In genomic region chr17:77688369-77688768, GRCh38 we compare ENCODE assay signal across 27 cellular contexts.
"Had no signal": no experiment of that assay in that cellular context is flagged by ENCODE, and none has a peak within 500 bp of the region (broad histone marks: within the 10 kb centered on the region; RNA-seq: fewer than 3 reads in every experiment).

No MANE protein-coding gene starts in this region.

- H3K4me1 ChIP-seq: psoas muscle had no signal

- ATAC-seq: esophagus mucosa; gastrocnemius medialis; left lobe of liver; naive thymus-derived CD4-positive, alpha-beta T cell; psoas muscle; right cardiac atrium; stimulated activated effector memory CD8-positive, alpha-beta T cell treated with anti-CD3 and anti-CD28 coated beads, Interleukin-12 subunit alpha, Interleukin-12 subunit beta, amount 100 ng/mL, for 72 hours had no signal

- H3K9me3 Mint-ChIP-seq: nephron progenitor cell; stimulated activated effector memory CD8-positive, alpha-beta T cell treated with anti-CD3 and anti-CD28 coated beads, Interleukin-12 subunit alpha, Interleukin-12 subunit beta, amount 100 ng/mL, for 72 hours had no signal

- H3K27me3 ChIP-seq: ovary, thyroid gland had no signal

- H3K27ac ChIP-seq: dorsolateral prefrontal cortex, epithelial cell of prostate, gastrocnemius medialis, ovary, psoas muscle, sigmoid colon, stomach, thyroid gland had no signal

- H3K27ac Mint-ChIP-seq: memory B cell; naive thymus-derived CD4-positive, alpha-beta T cell; nephron progenitor cell; stimulated activated effector memory CD8-positive, alpha-beta T cell treated with anti-CD3 and anti-CD28 coated beads, Interleukin-12 subunit alpha, Interleukin-12 subunit beta, amount 100 ng/mL, for 72 hours had no signal

- DNase-seq: dorsolateral prefrontal cortex; effector CD4-positive, alpha-beta T cell; foreskin fibroblast; gastrocnemius medialis; head of caudate nucleus; kidney; midbrain; naive thymus-derived CD4-positive, alpha-beta T cell; nephron progenitor cell; nucleus accumbens; ovary; posterior cingulate gyrus; psoas muscle; right cardiac atrium; sigmoid colon; stimulated activated CD4-positive, alpha-beta T cell treated with anti-CD3 and anti-CD28 coated beads, Interleukin-2, amount 100 ng/mL, for 24 hours; stimulated activated CD4-positive, alpha-beta T cell treated with anti-CD3 and anti-CD28 coated beads, Interleukin-4, amount 100 ng/mL, for 24 hours; stimulated activated naive CD4-positive, alpha-beta T cell treated with Interleukin-2 at 50 U/mL for 16 hours; stomach; thyroid gland; trophoblast cell had no signal

- H3K9me3 ChIP-seq: gastrocnemius medialis, ovary, psoas muscle, sigmoid colon, stomach, thyroid gland had no signal

- H3K4me3 ChIP-seq: dorsolateral prefrontal cortex, gastrocnemius medialis, lung, ovary, psoas muscle, sigmoid colon, stomach, thyroid gland had no signal

- H3K36me3 ChIP-seq: gastrocnemius medialis, ovary, sigmoid colon, stomach, thyroid gland had no signal

- H3K4me3 Mint-ChIP-seq: memory B cell; naive thymus-derived CD4-positive, alpha-beta T cell; nephron progenitor cell; stimulated activated effector memory CD8-positive, alpha-beta T cell treated with anti-CD3 and anti-CD28 coated beads, Interleukin-12 subunit alpha, Interleukin-12 subunit beta, amount 100 ng/mL, for 72 hours had no signal
